ENCODE assay signal across 23 cellular contexts in genomic region chr12:40874868-40875267, GRCh38.
"Had no signal": no experiment of that assay in that cellular context is flagged by ENCODE, and none has a peak within 500 bp of the region (broad histone marks: within the 10 kb centered on the region; RNA-seq: fewer than 3 reads in every experiment).

No MANE protein-coding gene starts in this region.

- DNase-seq: colonic mucosa; cortex of kidney; effector CD8-positive, alpha-beta T cell; effector memory CD8-positive, alpha-beta T cell; endodermal cell; erythroblast; esophagus squamous epithelium; heart left ventricle; hypothalamus; immature natural killer cell; islet precursor cell; left cardiac atrium; left lung; left ventricle myocardium superior; lower lobe of right lung; mesenchymal stem cell; mucosa of descending colon; naive B cell had no signal

- H3K4me3 ChIP-seq: colonic mucosa, esophagus squamous epithelium, gastroesophageal sphincter, heart left ventricle, hepatocyte, left lung, lower lobe of right lung, mucosa of descending colon had no signal

- H2AFZ ChIP-seq: hepatocyte had no signal

- H3K27me3 ChIP-seq: colonic mucosa, esophagus squamous epithelium, gastroesophageal sphincter, heart left ventricle, hepatocyte, left lung had no signal

- H3K4me2 ChIP-seq: hepatocyte had no signal

- FAIRE-seq: endometrium, frontal cortex had no signal

- H3K9me3 ChIP-seq: colonic mucosa, esophagus squamous epithelium, gastroesophageal sphincter, heart left ventricle, left lung, lower lobe of right lung, mucosa of descending colon had no signal

- H3K36me3 ChIP-seq: colonic mucosa, esophagus squamous epithelium, gastroesophageal sphincter, heart left ventricle, left lung, lower lobe of right lung had no signal

- H3K79me2 ChIP-seq: hepatocyte had no signal

- H3K4me1 ChIP-seq: colonic mucosa, esophagus squamous epithelium, heart left ventricle, left lung, lower lobe of right lung had no signal

- H3K27ac ChIP-seq: colonic mucosa, epithelial cell of prostate, esophagus squamous epithelium, gastroesophageal sphincter, heart left ventricle, hepatocyte, left lung, lower lobe of right lung had no signal
